In genomic region chr7:21020667-21021066, GRCh38 we compare ENCODE assay signal across 27 cellular contexts.
"Had no signal": no experiment of that assay in that cellular context is flagged by ENCODE, and none has a peak within 500 bp of the region (broad histone marks: within the 10 kb centered on the region; RNA-seq: fewer than 3 reads in every experiment).

No MANE protein-coding gene starts in this region.

- H3K36me3 ChIP-seq: adrenal gland, ascending aorta, brain microvascular endothelial cell, WERI-Rb-1 had no signal

- H3K4me1 ChIP-seq: adrenal gland, ascending aorta had no signal

- H3K27me3 ChIP-seq: adrenal gland, ascending aorta, brain microvascular endothelial cell had no signal

- H3K27ac ChIP-seq: adrenal gland, ascending aorta, brain microvascular endothelial cell, coronary artery, dorsolateral prefrontal cortex, WERI-Rb-1 had no signal

- H3K4me3 ChIP-seq: adrenal gland, ascending aorta, coronary artery, dorsolateral prefrontal cortex had no signal

- ATAC-seq: activated CD4-positive, CD25-positive, alpha-beta regulatory T cell treated with anti-CD3 and anti-CD28 coated beads, Interleukin-2, amount 50 U/mL, for 24 hours; activated CD8-positive, alpha-beta T cell treated with anti-CD3 and anti-CD28 coated beads for 36 hours; activated naive CD8-positive, alpha-beta T cell treated with anti-CD3 and anti-CD28 coated beads, Interleukin-2, amount 50 U/mL, for 24 hours; activated T-cell treated with anti-CD3 and anti-CD28 coated beads, Interleukin-2, amount 50 U/mL, for 4 hours; activated T-helper 17 cell treated with anti-CD3 and anti-CD28 coated beads, Interleukin-2, amount 50 U/mL, for 72 hours; esophagus mucosa; T-helper 17 cell had no signal

- DNase-seq: activated B cell treated with CpG ODN at 0.5 μM for 24 hours; activated CD4-positive, alpha-beta T cell treated with anti-CD3 and anti-CD28 coated beads for 48 hours; activated CD4-positive, alpha-beta T cell treated with anti-CD3 and anti-CD28 coated beads, Interleukin-2, amount 50 U/mL, for 1 hour; activated CD4-positive, alpha-beta T cell treated with anti-CD3 and anti-CD28 coated beads, Interleukin-2, amount 50 U/mL, for 48 hours; activated CD8-positive, alpha-beta memory T cell treated with anti-CD3 and anti-CD28 coated beads for 24 hours; activated CD8-positive, alpha-beta T cell treated with anti-CD3 and anti-CD28 coated beads for 36 hours; activated effector memory CD4-positive, alpha-beta T cell treated with Interleukin-2 at 50 U/mL for 16 hours; activated gamma-delta T cell treated with Interleukin-2 at 50 U/mL for 16 hours; activated naive CD4-positive, alpha-beta T cell treated with Interleukin-2 at 50 U/mL for 16 hours; activated naive CD8-positive, alpha-beta T cell treated with anti-CD3 and anti-CD28 coated beads for 36 hours; activated naive CD8-positive, alpha-beta T cell treated with anti-CD3 and anti-CD28 coated beads, Interleukin-2, amount 50 U/mL, for 24 hours; activated T-cell treated with anti-CD3 and anti-CD28 coated beads, Interleukin-2, amount 50 U/mL, for 4 hours; adrenal gland; brain microvascular endothelial cell; dorsolateral prefrontal cortex; effector memory CD4-positive, alpha-beta T cell; endodermal cell; foreskin fibroblast; head of caudate nucleus; T-helper 17 cell; T1000; WERI-Rb-1 had no signal

- H3K9me3 ChIP-seq: adrenal gland, ascending aorta had no signal
